ENCODE assay signal across 20 cellular contexts in the genomic region with DNA sequence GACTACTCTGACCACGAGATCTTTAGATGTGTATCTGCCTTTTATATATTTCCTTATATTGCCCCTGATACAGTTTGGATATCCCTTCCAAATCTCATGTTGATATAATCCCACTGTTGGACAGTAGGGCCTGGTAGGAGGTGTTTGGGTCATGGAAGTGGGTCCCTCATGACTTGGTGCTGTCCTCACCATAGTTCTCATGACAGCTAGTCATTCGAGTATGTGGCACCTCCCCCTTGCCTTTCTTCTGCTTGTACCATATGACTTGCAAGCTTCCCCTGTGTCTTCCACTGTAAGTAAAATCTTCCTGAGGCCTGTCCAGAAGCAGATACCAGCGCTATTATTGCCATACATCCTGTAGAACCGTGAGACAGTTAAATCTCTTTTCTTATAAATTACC.
DNase-seq lines count a peak whose midpoint lies in the region; ATAC-seq, FAIRE-seq and TF ChIP-seq lines count a peak whose summit lies in the region.
"Had no signal": no experiment of that assay in that cellular context is flagged by ENCODE, and none has a peak within 500 bp of the region (broad histone marks: within the 10 kb centered on the region; RNA-seq: fewer than 3 reads in every experiment).

No MANE protein-coding gene starts in this region.

- H3K27me3 ChIP-seq in K562 (ENCODE audit: control insufficient read depth in 2 of 2, insufficient read depth in 2 of 2, low read length in 2 of 2): no peaks in the 10 kb centered on the region
- H3K27me3 ChIP-seq: BLaER1 treated with 17β-estradiol and CSF1 and Interleukin-3, amounts not matched to agents 10 nM and 100 nM had no signal

- no peak for TF ChIP-seq EP300 in K562 (IDR thresholded peaks at IDR 0.05; ENCODE audit: low read length)

- no peak overlapping the region for H3K27ac ChIP-seq in K562 (ENCODE audit: extremely low read depth, low read depth, low read length)
- H3K27ac ChIP-seq: 22Rv1; A549; BLaER1 treated with 17β-estradiol and CSF1 and Interleukin-3, amounts not matched to agents 10 nM and 100 nM; C4-2B had no signal

- H3K9me3 ChIP-seq in K562 (replicated peaks; ENCODE audit: control insufficient read depth, insufficient read depth, low read depth, low read length): no peaks in the 10 kb centered on the region
- H3K9me3 ChIP-seq: A549; BLaER1 treated with 17β-estradiol and CSF1 and Interleukin-3, amounts not matched to agents 10 nM and 100 nM; Caco-2 had no signal

- H4K20me1 ChIP-seq in K562 (replicated peaks; ENCODE audit: control insufficient read depth, insufficient read depth, low read length): no peaks in the 10 kb centered on the region
- H4K20me1 ChIP-seq: BLaER1 treated with 17β-estradiol and CSF1 and Interleukin-3, amounts not matched to agents 10 nM and 100 nM had no signal

- FAIRE-seq in K562 (lab: Jason Lieb, UNC): no peak
- FAIRE-seq: A549, D721Med, G401.6, GM12891, GM18507 had no signal

- POLR2A ChIA-PET in K562 (lab: Yijun Ruan, JAX): interaction anchor here (1.2 kb wide), 1 partner anchor 18 kb away, joined by 3 read pairs; no protein-coding TSS in a partner anchor

- peak; percentile 48 for DNase-seq in OCI-M1 (lab: John Stamatoyannopoulos, UW)
- peak in 1 of 4 experiments; percentile 19 for DNase-seq in K562 (ENCODE audit: extremely low read depth in 1 of 4, low spot score in 3 of 4)
- DNase-seq in foreskin melanocyte: peak; percentile 60
- no peak for DNase-seq in NCI-H2227 (lab: John Stamatoyannopoulos, UW; ENCODE audit: unreplicated experiment)
- DNase-seq: AML-193; Caco-2; Calu3; CD4-positive, alpha-beta T cell; CD8-positive, alpha-beta T cell; DMS79 treated with DMSO at 0.1 percent for 48 hours; GF-D8 had no signal

- ATAC-seq in K562 (peak; percentile 58), GM21390 (IDR thresholded peaks at IDR 0.05; ENCODE audit: unreplicated experiment) (no peak)
- ATAC-seq: A549; CD8-positive, alpha-beta T cell had no signal

- TF ChIP-seq CTCF in K562 (IDR thresholded peaks at IDR 0.05 in 2 of 3, conservative IDR thresholded peaks at IDR 0.05 in 1 of 3; ENCODE audit: insufficient read depth in 2 of 3, low read depth in 1 of 3, low read length in 3 of 3): no peak

- no peak for TF ChIP-seq POLR2A in K562 (conservative IDR thresholded peaks at IDR 0.05)

- peaks cover 0 to 10% of the 10 kb centered on the region in 2 experiments; a peak in 2 of 5 replicates for H3K4me1 ChIP-seq in K562 (replicated peaks in 1 of 2; ENCODE audit: control insufficient read depth in 2 of 2, insufficient read depth in 2 of 2, low read length in 2 of 2)
- H3K4me1 ChIP-seq: A549; BLaER1 treated with 17β-estradiol and CSF1 and Interleukin-3, amounts not matched to agents 10 nM and 100 nM; Caco-2 had no signal

- in situ Hi-C loops in K562 (cut with MboI): no loop called here

- WGBS in K562 (ENCODE audit: insufficient coverage, low coverage, missing lambda C conversion rate): 37% methylated on average over 4 of the region's 4 CpGs

- H3K4me2 ChIP-seq in K562 (ENCODE audit: insufficient read depth, low read length): no peak overlapping the region
- H3K4me2 ChIP-seq: A549; BLaER1 treated with 17β-estradiol and CSF1 and Interleukin-3, amounts not matched to agents 10 nM and 100 nM had no signal

- no TSS peak for BruUV-seq in K562 (replicated peaks; lab: Mats Ljungman, UMichigan)

- H3K79me2 ChIP-seq in K562 (ENCODE audit: control insufficient read depth, insufficient read depth, low read length): no peaks in the 10 kb centered on the region

- CTCF ChIA-PET in K562 (lab: Yijun Ruan, JAX; ENCODE audit: low intra/inter-chr PET ratio): no interaction called here

- no peaks in the 10 kb centered on the region for H3K36me3 ChIP-seq in K562 (ENCODE audit: control insufficient read depth, insufficient read depth, low read length)
- H3K36me3 ChIP-seq: BLaER1 treated with 17β-estradiol and CSF1 and Interleukin-3, amounts not matched to agents 10 nM and 100 nM had no signal

- intact Hi-C loops in K562 (cut with micrococcal nuclease): no loop called here

- H3K4me3 ChIP-seq in K562: no peak overlapping the region
- H3K4me3 ChIP-seq: A549; BLaER1 treated with 17β-estradiol and CSF1 and Interleukin-3, amounts not matched to agents 10 nM and 100 nM had no signal

- H3K9me1 ChIP-seq in K562 (ENCODE audit: control insufficient read depth, insufficient read depth, low read length): no peaks in the 10 kb centered on the region

- 0 out of 2 replicates have a peak overlapping the region, but pooled peaks have one; percentile 33 for H2AFZ ChIP-seq in K562 (ENCODE audit: low read depth, low read length)

- TF ChIP-seq RAD21 in K562 (CRISPR knock-in tag; conservative IDR thresholded peaks at IDR 0.05 in 1 of 2, IDR thresholded peaks at IDR 0.05 in 1 of 2): no peak

- no peak overlapping the region for H3K9ac ChIP-seq in K562 (ENCODE audit: insufficient read depth in 1 of 2, low read depth in 2 of 2, low read length in 2 of 2)
- H3K9ac ChIP-seq: BLaER1 treated with 17β-estradiol and CSF1 and Interleukin-3, amounts not matched to agents 10 nM and 100 nM had no signal

TF ChIP-seq in K562, 482 proteins besides CTCF, POLR2A, EP300 and RAD21:
- no peak for TF ChIP-seq HDAC8 (tag; IDR thresholded peaks at IDR 0.05)
- TF ChIP-seq POLR3G (IDR thresholded peaks at IDR 0.05; ENCODE audit: extremely low read depth, insufficient read length, insufficient replicate concordance): no peak
- TF ChIP-seq ZNF75A (CRISPR knock-in tag; IDR thresholded peaks at IDR 0.05): no peak
- TF ChIP-seq BHLHE40 (IDR thresholded peaks at IDR 0.05; ENCODE audit: low read length): no peak
- no peak for TF ChIP-seq HMGN3 (IDR thresholded peaks at IDR 0.05; ENCODE audit: borderline replicate concordance, extremely low read depth, insufficient read length, low read depth, low read length)
- no peak for TF ChIP-seq ESRRB (CRISPR knock-in tag; IDR thresholded peaks at IDR 0.05; ENCODE audit: borderline replicate concordance)
- no peak for TF ChIP-seq PHF20 (IDR thresholded peaks at IDR 0.05; ENCODE audit: partially characterized antibody)
- no peak for TF ChIP-seq USF2 (CRISPR knock-in tag; IDR thresholded peaks at IDR 0.05)
TF ChIP-seq in K562: peak in this region for 0.
